Comparison of ENCODE assay signal across 9 cellular contexts in the genomic region with DNA sequence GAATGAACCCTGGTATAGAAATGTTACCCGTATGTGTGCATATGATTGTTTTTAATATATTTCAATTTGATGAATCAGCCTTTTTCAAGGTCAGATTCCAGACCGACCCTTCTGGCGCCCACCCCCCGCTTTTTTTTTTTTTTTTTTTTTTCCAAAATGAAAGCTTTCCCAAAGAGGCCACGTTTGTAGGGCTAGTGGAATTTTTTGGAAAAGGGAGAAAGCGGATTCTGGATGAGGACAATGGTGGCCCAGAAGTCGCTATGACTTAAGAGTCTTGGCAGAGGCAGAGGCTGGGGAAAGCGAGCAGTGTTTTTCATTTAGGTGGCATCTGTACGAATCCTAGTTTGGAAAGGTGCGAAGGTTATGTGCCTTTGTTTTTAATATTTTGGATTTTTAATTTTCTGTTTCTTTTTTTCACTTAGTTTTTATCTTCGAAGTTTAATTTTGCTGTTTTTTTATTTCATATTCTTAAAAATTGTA. TPM values are rescaled to one million over a fixed set of nuclear protein-coding genes. Genes with fewer than 3 reads are reported as not detected.
DNase-seq lines count a peak whose midpoint lies in the region; ATAC-seq and TF ChIP-seq lines count a peak whose summit lies in the region.
"Had no signal": no experiment of that assay in that cellular context is flagged by ENCODE, and none has a peak within 500 bp of the region (broad histone marks: within the 10 kb centered on the region; RNA-seq: fewer than 3 reads in every experiment).

No MANE protein-coding gene starts in this region.

- H2AFZ ChIP-seq in GM23338, result no peak overlapping the region

- no peaks in the 10 kb centered on the region for H3K9me2 ChIP-seq in GM23338 (ENCODE audit: insufficient read depth)

- TF ChIP-seq CTCF in GM23338 (conservative IDR thresholded peaks at IDR 0.05; ENCODE audit: low read depth in 2 of 2) (no peak), gastrocnemius medialis (IDR thresholded peaks at IDR 0.05 in 4 of 5, conservative IDR thresholded peaks at IDR 0.05 in 1 of 5) (no peak), foreskin keratinocyte (conservative IDR thresholded peaks at IDR 0.05) (no peak)

- no peaks in the 10 kb centered on the region for H3K4me1 Mint-ChIP-seq in GM23338

- no peaks in the 10 kb centered on the region for H3K36me3 Mint-ChIP-seq in GM23338 (ENCODE audit: low read depth)

- no peak for TF ChIP-seq POLR2A in gastrocnemius medialis (IDR thresholded peaks at IDR 0.05)

- H3K4me3 ChIP-seq in GM23338 (peak overlapping the region; percentile 60), SJCRH30 (peak overlapping the region; percentile 65), gastrocnemius medialis (peak overlapping the region; percentile 62 to 70 (median 70))

- H3K36me3 ChIP-seq in GM23338 (ENCODE audit: insufficient read depth) (no peaks in the 10 kb centered on the region), SJCRH30 (no peaks in the 10 kb centered on the region), gastrocnemius medialis (no peaks in the 10 kb centered on the region)

- H3K9me3 ChIP-seq in SJCRH30 (replicated peaks), result no peaks in the 10 kb centered on the region
- H3K9me3 ChIP-seq in gastrocnemius medialis, result no peaks in the 10 kb centered on the region

- peak overlapping the region; percentile 74 for H3K4me2 ChIP-seq in GM23338

- H3K27me3 ChIP-seq in GM23338 (ENCODE audit: insufficient read depth), result no peaks in the 10 kb centered on the region
- H3K27me3 ChIP-seq in SJCRH30, result no peaks in the 10 kb centered on the region
- H3K27me3 ChIP-seq in gastrocnemius medialis, result no peaks in the 10 kb centered on the region
- no peaks in the 10 kb centered on the region for H3K27me3 ChIP-seq in foreskin keratinocyte

- H3K9me3 Mint-ChIP-seq in GM23338, result no peaks in the 10 kb centered on the region

- intact Hi-C loops in gastrocnemius medialis (cut with DNase I; ENCODE audit: low total_unique reads), result loop anchor here (1.0 to 10.0 kb wide), 2 partner anchors 14 to 585 kb away; partner anchors contain the start of genes NDUFB11 and ZNF674

- peak; percentile 7 for DNase-seq in GM23338 (ENCODE audit: low spot score)
- DNase-seq in SJCRH30, result peak in 1 of 2 experiments; percentile 20
- peak; percentile 14 for DNase-seq in fibroblast of peridontal ligament (ENCODE audit: extremely low read depth)
- no peak for DNase-seq in gastrocnemius medialis
- DNase-seq in foreskin keratinocyte, result no peak
- DNase-seq in mucosa of gallbladder (ENCODE audit: low spot score), result no peak

- H3K4me1 ChIP-seq in GM23338 (ENCODE audit: insufficient read depth) (no peaks in the 10 kb centered on the region), SJCRH30 (no peaks in the 10 kb centered on the region), gastrocnemius medialis (peaks cover 0 to 4% of the 10 kb centered on the region in 2 donors), foreskin keratinocyte (no peaks in the 10 kb centered on the region)

- no peak for ATAC-seq in GM23338
- ATAC-seq in gastrocnemius medialis, result no peak
- ATAC-seq in esophagus mucosa, result no peak
- no peak for ATAC-seq in HG03135 (IDR thresholded peaks at IDR 0.05; ENCODE audit: unreplicated experiment)
- ATAC-seq in foreskin keratinocyte, result no peak

- no peak overlapping the region for H3K27ac Mint-ChIP-seq in GM23338

- peak overlapping the region; percentile 97 for H3K4me3 Mint-ChIP-seq in GM23338

- no peaks in the 10 kb centered on the region for H3K27me3 Mint-ChIP-seq in GM23338 (ENCODE audit: insufficient read depth, low read depth, poor library complexity)

- no peaks in the 10 kb centered on the region for H4K20me1 ChIP-seq in GM23338 (replicated peaks; ENCODE audit: insufficient read depth)

- in situ Hi-C loops in gastrocnemius medialis (cut with MboI; ENCODE audit: low sequenced_read_pairs in 4 of 4), result no loop called here

- no peaks in the 10 kb centered on the region for H3K79me2 ChIP-seq in GM23338 (replicated peaks; ENCODE audit: insufficient read depth)

- no peaks in the 10 kb centered on the region for H3F3A ChIP-seq in GM23338 (replicated peaks; ENCODE audit: low read depth)

- no peak overlapping the region for H3K27ac ChIP-seq in GM23338 (ENCODE audit: low read depth)
- peak overlapping the region; percentile 87 for H3K27ac ChIP-seq in SJCRH30
- peak overlapping the region; percentile 83 to 88 (median 87) for H3K27ac ChIP-seq in gastrocnemius medialis
- no peak overlapping the region for H3K27ac ChIP-seq in foreskin keratinocyte

TF ChIP-seq in GM23338, 12 proteins besides CTCF, POLR2A, EP300 and RAD21:
- TF ChIP-seq NANOG (IDR thresholded peaks at IDR 0.05; ENCODE audit: borderline replicate concordance) (no peak), ZNF462 (CRISPR knock-in tag; IDR thresholded peaks at IDR 0.05) (no peak), EZH2 (IDR thresholded peaks at IDR 0.05; ENCODE audit: low read depth, unreplicated experiment) (no peak)

RNA-seq across cellular contexts. Expression of gene NDUFB11, which starts 14.6 kb away (rescaled TPM):
- total RNA-seq in GM23338 (2014; rRNA removed; shearing (Covaris generic)), result 52.2 and 103 TPM in 2 replicates
- 238 and 247 TPM in 2 replicates for polyA plus RNA-seq in GM23338 (2016; fragmentation: Nextera tagmentation; extraction: Ambion mirVana)
- 92.7 and 122 TPM in 2 replicates for total RNA-seq in SJCRH30 (2014; rRNA removed; shearing (Covaris generic))
- 100 to 1,000 TPM; 105 to 172 (median 168) TPM for total RNA-seq in gastrocnemius medialis
- total RNA-seq in esophagus mucosa, result 67.4 TPM
- total RNA-seq in foreskin keratinocyte, result 84.7 and 94.3 TPM in 2 replicates
- polyA plus RNA-seq in foreskin keratinocyte, result 124 and 134 TPM in 2 replicates
- total RNA-seq in mucosa of gallbladder, result 77.4 TPM

RNA-seq across cellular contexts. Expression of gene RBM10, which starts 15.1 kb away (rescaled TPM):
- 80.0 and 101 TPM in 2 replicates for total RNA-seq in GM23338 (2014; rRNA removed; shearing (Covaris generic))
- polyA plus RNA-seq in GM23338 (2016; fragmentation: Nextera tagmentation; extraction: Ambion mirVana), result 38.9 and 39.5 TPM in 2 replicates
- 51.7 and 52.3 TPM in 2 replicates for total RNA-seq in SJCRH30 (2014; rRNA removed; shearing (Covaris generic))
- 10 to 100 TPM; 18.7 to 49.3 (median 23.5) TPM for total RNA-seq in gastrocnemius medialis
- total RNA-seq in esophagus mucosa, result 23.6 TPM
- total RNA-seq in foreskin keratinocyte, result 47.4 and 51.4 TPM in 2 replicates
- 31.8 and 34.3 TPM in 2 replicates for polyA plus RNA-seq in foreskin keratinocyte
- 47.6 TPM for total RNA-seq in mucosa of gallbladder

RNA-seq across cellular contexts. Expression of gene RGN, which starts 51.7 kb away (rescaled TPM):
- 0.47 and 6.7 TPM in 2 replicates for total RNA-seq in GM23338 (2014; rRNA removed; shearing (Covaris generic))
- polyA plus RNA-seq in GM23338 (2016; fragmentation: Nextera tagmentation; extraction: Ambion mirVana) (5.5 and 5.9 TPM in 2 replicates), foreskin keratinocyte (0.06 and 0.07 TPM in 2 replicates)
- not detected in 2 replicates for total RNA-seq in SJCRH30 (2014; rRNA removed; shearing (Covaris generic))
- total RNA-seq in gastrocnemius medialis (1 to 10 TPM; 1.4 to 4.4 (median 2.0) TPM), esophagus mucosa (0.20 TPM), foreskin keratinocyte (0.07 TPM in 1 of 2 replicates, not detected in the other), mucosa of gallbladder (7.6 TPM)
- total RNA-seq: LHCN-M2 had no signal

Comparison
In these comparisons a context has a peak if more than half of its experiments do, and no peak if none do; other contexts are left out.
1. DNase-seq: peak in GM23338 (single experiment) and fibroblast of peridontal ligament (single experiment); none in gastrocnemius medialis (0 of 2), foreskin keratinocyte (0 of 2) and mucosa of gallbladder (single experiment).
2. H3K27ac ChIP-seq: peak in SJCRH30 (single experiment) and gastrocnemius medialis (4 of 4); none in GM23338 (single experiment) and foreskin keratinocyte (single experiment).
3. Peak in every context shown above with its lines, with median percentiles within 50 percentile points of each other: H3K4me3 ChIP-seq.